Comparison of ENCODE assay signal across 8 cellular contexts in genomic region chr3:172332256-172333041, GRCh38.
DNase-seq lines count a peak whose midpoint lies in the region; ATAC-seq, FAIRE-seq and TF ChIP-seq lines count a peak whose summit lies in the region.

No MANE protein-coding gene starts in this region.

- peak; percentile 24 for DNase-seq in NCI-H2029 (lab: John Stamatoyannopoulos, UW)
- peak; percentile 24 for DNase-seq in UCSD-AML1 (lab: John Stamatoyannopoulos, UW; ENCODE audit: unreplicated experiment)
- DNase-seq in T47D (ENCODE audit: low read depth in 1 of 2, low spot score in 1 of 2): peak; percentile 70 to 83
- DNase-seq in stimulated activated CD4-positive, alpha-beta T cell treated with anti-CD3 and anti-CD28 coated beads, Interleukin-1b, Interleukin-23, amount 100 ng/mL, for 48 hours: peak; percentile 29
- no peak for DNase-seq in NK-92 treated with Interleukin-12 subunit alpha and Interleukin-12 subunit beta, amount 100 ng/mL, for 24 hours (lab: John Stamatoyannopoulos, UW)

- peak; percentile 81 for ATAC-seq in HG02642 (IDR thresholded peaks at IDR 0.05; ENCODE audit: poor library complexity, unreplicated experiment)

- FAIRE-seq in islet of Langerhans (lab: Jason Lieb, UNC): peak; percentile 47

- peak; percentile 79 for TF ChIP-seq CTCF in GM12874 (IDR thresholded peaks at IDR 0.05; ENCODE audit: insufficient read depth, low read depth, low read length)

- in situ Hi-C loops in T47D (cut with HindIII; ENCODE audit: low pct_unique_long_range_greater_than_20kb, low sequenced_read_pairs): no loop called here
